ENCODE assay signal across 8 cellular contexts in genomic region chr7:149495785-149496641, GRCh38. TPM values are rescaled to one million over a fixed set of nuclear protein-coding genes. Genes with fewer than 3 reads are reported as not detected.
DNase-seq lines count a peak whose midpoint lies in the region; ATAC-seq and TF ChIP-seq lines count a peak whose summit lies in the region.

No MANE protein-coding gene starts in this region.

- peak overlapping the region; percentile 6 for H3K27ac ChIP-seq in CD4-positive, alpha-beta memory T cell (ENCODE audit: low read depth, low read length)
- H3K27ac ChIP-seq in Karpas-422 (ENCODE audit: low read length) = no peak overlapping the region
- H3K27ac ChIP-seq in heart left ventricle = peak overlapping the region in 7 of 12 donors; percentile 65 to 90 (median 81)
- peak overlapping the region; percentile 11 for H3K27ac ChIP-seq in psoas muscle

- H3K4me1 ChIP-seq in CD4-positive, alpha-beta memory T cell (ENCODE audit: insufficient read depth, low read length) = peaks cover 31% of the 10 kb centered on the region
- H3K4me1 ChIP-seq in Karpas-422 (ENCODE audit: low read length) (peaks cover 19% of the 10 kb centered on the region), heart left ventricle (peaks cover 0 to 30% (median 19%) of the 10 kb centered on the region in 12 donors), psoas muscle (peaks cover 20% of the 10 kb centered on the region)

- no peaks in the 10 kb centered on the region for H3K9me3 Mint-ChIP-seq in CD4-positive, alpha-beta memory T cell
- no peaks in the 10 kb centered on the region for H3K9me3 Mint-ChIP-seq in activated naive CD4-positive, alpha-beta T cell treated with anti-CD3 and anti-CD28 coated beads, Interleukin-2, amount 50 U/mL, for 72 hours

- peaks cover 23 to 44% of the 10 kb centered on the region in 2 donors for H3K36me3 Mint-ChIP-seq in CD4-positive, alpha-beta memory T cell
- H3K36me3 Mint-ChIP-seq in activated naive CD4-positive, alpha-beta T cell treated with anti-CD3 and anti-CD28 coated beads, Interleukin-2, amount 50 U/mL, for 72 hours = peaks cover 6 to 11% of the 10 kb centered on the region in 2 donors

- no peak overlapping the region for H2AFZ ChIP-seq in Karpas-422 (ENCODE audit: low read length)

- CTCF ChIA-PET in CD4-positive, alpha-beta memory T cell (lab: Charles Lee; ENCODE audit: partially characterized antibody) = interaction anchor here (0.7 to 1.9 kb wide), 6 partner anchors 29 to 130 kb away, joined by 3 to 9 read pairs (median 4); partner anchors contain the start of gene ZNF777

- ATAC-seq in activated naive CD4-positive, alpha-beta T cell treated with anti-CD3 and anti-CD28 coated beads, Interleukin-2, amount 50 U/mL, for 72 hours = no peak
- ATAC-seq in heart left ventricle = peak; percentile 8 to 50 (median 42)
- ATAC-seq in psoas muscle = peak; percentile 32 to 62 (median 34)
- ATAC-seq in GM19351 (IDR thresholded peaks at IDR 0.05; ENCODE audit: unreplicated experiment) = no peak

- H3K36me3 ChIP-seq in CD4-positive, alpha-beta memory T cell (ENCODE audit: insufficient read depth, low read length) = peaks cover 30% of the 10 kb centered on the region
- peaks cover 10% of the 10 kb centered on the region; the same call in 1 of the 2 replicates for H3K36me3 ChIP-seq in Karpas-422 (ENCODE audit: insufficient read depth, low read length)
- H3K36me3 ChIP-seq in heart left ventricle = peaks cover 0 to 35% (median 32%) of the 10 kb centered on the region in 9 donors
- peaks cover 5 to 33% of the 10 kb centered on the region in 2 donors for H3K36me3 ChIP-seq in psoas muscle (ENCODE audit: insufficient read depth in 1 of 2, low read depth in 1 of 2)

- peak overlapping the region; percentile 86 for H3K9ac ChIP-seq in Karpas-422 (ENCODE audit: low read length)

- peaks cover 21 to 44% (median 27%) of the 10 kb centered on the region in 4 donors for H3K4me1 Mint-ChIP-seq in CD4-positive, alpha-beta memory T cell

- H3K4me2 ChIP-seq in Karpas-422 (ENCODE audit: low read depth, low read length, poor library complexity, severe bottlenecking) = peak overlapping the region; percentile 91

- H3K9me3 ChIP-seq in CD4-positive, alpha-beta memory T cell (ENCODE audit: control insufficient read depth in 1 of 2, low read length in 2 of 2) = no peaks in the 10 kb centered on the region
- H3K9me3 ChIP-seq in Karpas-422 (ENCODE audit: low read length) (no peaks in the 10 kb centered on the region), heart left ventricle (no peaks in the 10 kb centered on the region), psoas muscle (no peaks in the 10 kb centered on the region)

- no peak for TF ChIP-seq POLR2A in heart left ventricle (IDR thresholded peaks at IDR 0.05)

- H3K79me2 ChIP-seq in Karpas-422 (ENCODE audit: low read length) = peaks cover 27% of the 10 kb centered on the region

- TF ChIP-seq CTCF in heart left ventricle (IDR thresholded peaks at IDR 0.05) = no peak
- no peak for TF ChIP-seq CTCF in psoas muscle (IDR thresholded peaks at IDR 0.05)

- H3K4me3 ChIP-seq in CD4-positive, alpha-beta memory T cell (ENCODE audit: low read length in 2 of 2) = peak overlapping the region in 1 of 2 donors; percentile 30
- H3K4me3 ChIP-seq in Karpas-422 (ENCODE audit: low read length) (peak overlapping the region; percentile 94), heart left ventricle (peak overlapping the region in 11 of 12 donors; percentile 53 to 89 (median 75)), psoas muscle (peak overlapping the region; percentile 85)

- H4K20me1 ChIP-seq in Karpas-422 (ENCODE audit: insufficient read depth, low read depth, low read length) = peaks cover 7% of the 10 kb centered on the region

- no peaks in the 10 kb centered on the region for H3K27me3 ChIP-seq in CD4-positive, alpha-beta memory T cell (ENCODE audit: insufficient read depth, low read length)
- H3K27me3 ChIP-seq in Karpas-422 (ENCODE audit: low read length) (no peaks in the 10 kb centered on the region), heart left ventricle (no peaks in the 10 kb centered on the region), psoas muscle (ENCODE audit: insufficient read depth in 3 of 3, low read length in 2 of 3) (no peaks in the 10 kb centered on the region)

- H3K27ac Mint-ChIP-seq in CD4-positive, alpha-beta memory T cell = peak overlapping the region; percentile 51 to 98 (median 96)
- H3K27ac Mint-ChIP-seq in activated naive CD4-positive, alpha-beta T cell treated with anti-CD3 and anti-CD28 coated beads, Interleukin-2, amount 50 U/mL, for 72 hours = peak overlapping the region; percentile 95 to 98

- H3K27me3 Mint-ChIP-seq in CD4-positive, alpha-beta memory T cell = no peaks in the 10 kb centered on the region

- POLR2A ChIA-PET in CD4-positive, alpha-beta memory T cell (lab: Charles Lee; ENCODE audit: partially characterized antibody) = interaction anchor here (0.7 to 2.3 kb wide), 4 partner anchors 36 to 349 kb away, joined by 3 to 7 read pairs (median 4); partner anchors contain the start of genes ZNF398, ZNF777 and ZNF783

- 37 to 48% (median 38%) methylated on average over 12 to 13 of the region's 13 CpGs for WGBS in heart left ventricle, 4 donors
- whole genome bisulfite sequencing in psoas muscle, 3 donors = 35 to 54% (median 40%) methylated on average over 11 to 12 of the region's 13 CpGs

- H3K4me3 Mint-ChIP-seq in CD4-positive, alpha-beta memory T cell = peak overlapping the region; percentile 92 to 99 (median 95)

- H3K9me2 ChIP-seq in Karpas-422 (replicated peaks; ENCODE audit: insufficient read depth, low read length) = no peaks in the 10 kb centered on the region

- no peak for DNase-seq in CD4-positive, alpha-beta memory T cell
- DNase-seq in Karpas-422 = no peak
- no peak for DNase-seq in activated naive CD4-positive, alpha-beta T cell treated with anti-CD3 and anti-CD28 coated beads, Interleukin-2, amount 50 U/mL, for 72 hours (ENCODE audit: low spot score in 2 of 2)
- DNase-seq in heart left ventricle = peak; percentile 71 to 85 (median 83)
- DNase-seq in psoas muscle = peak; percentile 75 to 85
- no peak for DNase-seq in NCI-H526 treated with DMSO at 0.1 percent for 48 hours (lab: John Stamatoyannopoulos, UW)
- no peak for DNase-seq in stimulated activated CD4-positive, alpha-beta T cell treated with anti-CD3 and anti-CD28 coated beads, Interleukin-1b, Interleukin-23, amount 100 ng/mL, for 48 hours

- intact Hi-C loops in CD4-positive, alpha-beta memory T cell (cut with micrococcal nuclease) = loop anchor here (5.0 to 10.0 kb wide), 3 partner anchors 34 to 431 kb away; partner anchors contain the start of genes ZNF425 and ZNF777
- intact Hi-C loops in heart left ventricle (cut with DNase I) (loop anchor here in 5 of 10 donors (2.0 to 10.0 kb wide), 6 partner anchors 74 to 233 kb away; partner anchors contain the start of gene ZNF783 (in 2 of the 5)), psoas muscle (cut with DNase I) (loop anchor here in 1 of 2 donors (2.0 to 10.0 kb wide), 4 partner anchors 34 to 249 kb away; partner anchors contain the start of genes ZNF777 and ZNF783)

RNA-seq across cellular contexts. Expression of gene ZNF746, which starts 1.6 kb away (rescaled TPM):
- total RNA-seq in CD4-positive, alpha-beta memory T cell = 10 to 100 TPM; 25.2 to 25.6 TPM
- 10 to 100 TPM in 1 of 2 donors, 1 to 10 TPM in 1; 3.7 to 14.5 TPM for polyA plus RNA-seq in CD4-positive, alpha-beta memory T cell
- total RNA-seq in Karpas-422 (2014; rRNA removed; shearing (Covaris generic); ENCODE audit: low replicate concordance) = 12.0 and 25.6 TPM in 2 replicates
- 10 to 100 TPM; 15.3 to 15.5 TPM for total RNA-seq in activated naive CD4-positive, alpha-beta T cell treated with anti-CD3 and anti-CD28 coated beads, Interleukin-2, amount 50 U/mL, for 72 hours
- total RNA-seq in heart left ventricle (10 to 100 TPM in 4 of 9 donors, 1 to 10 TPM in 5; 6.7 to 12.8 (median 8.8) TPM), psoas muscle (10 to 100 TPM in 1 of 4 donors, 1 to 10 TPM in 3; 8.5 to 12.7 (median 9.3) TPM)
- polyA plus RNA-seq in heart left ventricle (1 to 10 TPM; 5.5 to 6.8 TPM), psoas muscle (1 to 10 TPM; 5.0 to 8.2 (median 5.1) TPM)

RNA-seq across cellular contexts. Expression of gene ZNF777, which starts 35.2 kb away (rescaled TPM):
- 10 to 100 TPM; 15.9 to 16.8 TPM for total RNA-seq in CD4-positive, alpha-beta memory T cell
- 1 to 10 TPM in 1 of 2 donors, under 1 TPM in 1; 0.19 to 3.7 TPM for polyA plus RNA-seq in CD4-positive, alpha-beta memory T cell
- 5.7 and 12.6 TPM in 2 replicates for total RNA-seq in Karpas-422 (2014; rRNA removed; shearing (Covaris generic); ENCODE audit: low replicate concordance)
- 10 to 100 TPM in 1 of 2 donors, 1 to 10 TPM in 1; 3.5 to 12.7 TPM for total RNA-seq in activated naive CD4-positive, alpha-beta T cell treated with anti-CD3 and anti-CD28 coated beads, Interleukin-2, amount 50 U/mL, for 72 hours
- 10 to 100 TPM in 1 of 9 donors, 1 to 10 TPM in 8; 6.5 to 10.7 (median 8.3) TPM for total RNA-seq in heart left ventricle
- 1 to 10 TPM; 7.1 TPM for polyA plus RNA-seq in heart left ventricle
- 10 to 100 TPM; 10.6 to 18.6 (median 12.2) TPM for total RNA-seq in psoas muscle
- 10 to 100 TPM in 2 of 3 donors, 1 to 10 TPM in 1; 9.3 to 17.2 (median 14.1) TPM for polyA plus RNA-seq in psoas muscle

Comparison
In these comparisons a context has a peak if more than half of its experiments do, and no peak if none do; other contexts are left out.
1. DNase-seq: peak in heart left ventricle (5 of 5) and psoas muscle (2 of 2); none in CD4-positive, alpha-beta memory T cell (0 of 5), Karpas-422 (single experiment), activated naive CD4-positive, alpha-beta T cell treated with anti-CD3 and anti-CD28 coated beads, Interleukin-2, amount 50 U/mL, for 72 hours (0 of 2), NCI-H526 treated with DMSO at 0.1 percent for 48 hours (single experiment) and stimulated activated CD4-positive, alpha-beta T cell treated with anti-CD3 and anti-CD28 coated beads, Interleukin-1b, Interleukin-23, amount 100 ng/mL, for 48 hours (single experiment).
2. ATAC-seq: peak in heart left ventricle (4 of 4) and psoas muscle (4 of 4); none in activated naive CD4-positive, alpha-beta T cell treated with anti-CD3 and anti-CD28 coated beads, Interleukin-2, amount 50 U/mL, for 72 hours (0 of 2) and GM19351 (single experiment).